In the genomic region with DNA sequence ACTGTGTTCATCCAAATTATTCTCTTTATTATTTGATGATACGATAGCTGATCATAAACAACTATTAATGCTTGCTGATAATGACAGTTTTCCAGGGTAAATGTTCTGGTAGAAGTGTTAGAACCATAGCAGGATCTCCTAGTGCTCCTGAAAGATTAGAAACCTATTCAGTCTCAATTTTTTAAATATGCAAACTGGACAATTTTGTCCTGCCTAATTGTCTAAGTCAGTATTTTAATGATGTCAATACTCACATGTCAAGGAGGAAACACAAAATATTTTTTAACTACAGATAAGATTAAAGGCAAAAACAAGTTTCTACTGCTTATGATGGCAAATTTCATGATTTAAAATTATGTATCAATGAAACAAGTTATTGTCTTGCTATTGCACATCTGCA, we compare ENCODE assay signal across 36 cellular contexts.
"Had no signal": no experiment of that assay in that cellular context is flagged by ENCODE, and none has a peak within 500 bp of the region (broad histone marks: within the 10 kb centered on the region; RNA-seq: fewer than 3 reads in every experiment).

No MANE protein-coding gene starts in this region.

- H3K36me3 ChIP-seq: ascending aorta, brain microvascular endothelial cell, WERI-Rb-1 had no signal

- H3K27ac ChIP-seq: ascending aorta, body of pancreas, brain microvascular endothelial cell, breast epithelium, WERI-Rb-1 had no signal

- H3K27ac Mint-ChIP-seq: activated CD4-positive, alpha-beta memory T cell treated with anti-CD3 and anti-CD28 coated beads, Interleukin-2, amount 10 ng/mL, durations not matched to agents 7 days and 5 days; activated CD4-positive, alpha-beta T cell treated with anti-CD3 and anti-CD28 coated beads for 36 hours; activated CD4-positive, alpha-beta T cell treated with anti-CD3 and anti-CD28 coated beads, Interleukin-2, amount 10 ng/mL, durations not matched to agents 7 days and 5 days; activated CD8-positive, alpha-beta memory T cell treated with anti-CD3 and anti-CD28 coated beads, Interleukin-2, amount 10 ng/mL, durations not matched to agents 7 days and 5 days; activated CD8-positive, alpha-beta T cell treated with anti-CD3 and anti-CD28 coated beads, Interleukin-2, amount 10 ng/mL, durations not matched to agents 7 days and 5 days; activated naive CD4-positive, alpha-beta T cell treated with anti-CD3 and anti-CD28 coated beads, Interleukin-2, amount 10 ng/mL, durations not matched to agents 7 days and 5 days; activated naive CD4-positive, alpha-beta T cell treated with anti-CD3 and anti-CD28 coated beads, Interleukin-2, amount 50 U/mL, for 24 hours; activated naive CD8-positive, alpha-beta T cell; activated naive CD8-positive, alpha-beta T cell treated with anti-CD3 and anti-CD28 coated beads, Interleukin-2, amount 10 ng/mL, durations not matched to agents 7 days and 5 days; activated naive CD8-positive, alpha-beta T cell treated with anti-CD3 and anti-CD28 coated beads, Interleukin-2, amount 50 U/mL, for 24 hours; activated T-cell treated with anti-CD3 and anti-CD28 coated beads, Interleukin-2, amount 50 U/mL, for 24 hours; activated T-helper 2 cell treated with anti-CD3 and anti-CD28 coated beads, Interferon-gamma antibody, Interleukin-2, Interleukin-4, amounts not matched to agents 10 μg/mL and 5 μg/mL and 100 μg/mL, durations not matched to agents 14 hours and 24 hours and 36 hours; T-helper 1 cell treated with Interleukin-12 subunit alpha and Interleukin-12 subunit beta and Interleukin-4 antibody, amounts not matched to agents 30 μg/mL and 1 μg/mL, for 36 hours; T-helper 2 cell treated with Interferon-gamma antibody and Interleukin-4, amounts not matched to agents 5 μg/mL and 100 μg/mL, for 36 hours; WTC11 had no signal

- H3K9me3 Mint-ChIP-seq: activated CD4-positive, alpha-beta memory T cell treated with anti-CD3 and anti-CD28 coated beads, Interleukin-2, amount 10 ng/mL, durations not matched to agents 7 days and 5 days; activated CD4-positive, alpha-beta T cell treated with anti-CD3 and anti-CD28 coated beads, Interleukin-2, amount 10 ng/mL, durations not matched to agents 7 days and 5 days; activated naive CD4-positive, alpha-beta T cell treated with anti-CD3 and anti-CD28 coated beads, Interleukin-2, amount 10 ng/mL, durations not matched to agents 7 days and 5 days; activated naive CD4-positive, alpha-beta T cell treated with anti-CD3 and anti-CD28 coated beads, Interleukin-2, amount 50 U/mL, for 24 hours; activated naive CD8-positive, alpha-beta T cell treated with anti-CD3 and anti-CD28 coated beads, Interleukin-2, amount 10 ng/mL, durations not matched to agents 7 days and 5 days; activated T-cell treated with anti-CD3 and anti-CD28 coated beads, Interleukin-2, amount 50 U/mL, for 24 hours; activated T-helper 2 cell treated with anti-CD3 and anti-CD28 coated beads, Interferon-gamma antibody, Interleukin-2, Interleukin-4, amounts not matched to agents 10 μg/mL and 5 μg/mL and 100 μg/mL, durations not matched to agents 14 hours and 24 hours and 36 hours; T-helper 1 cell treated with Interleukin-12 subunit alpha and Interleukin-12 subunit beta and Interleukin-4 antibody, amounts not matched to agents 30 μg/mL and 1 μg/mL, for 36 hours; T-helper 2 cell treated with Interferon-gamma antibody and Interleukin-4, amounts not matched to agents 5 μg/mL and 100 μg/mL, for 36 hours had no signal

- DNase-seq: activated CD4-positive, alpha-beta memory T cell treated with anti-CD3 and anti-CD28 coated beads, Interleukin-2, amount 10 ng/mL, durations not matched to agents 7 days and 5 days; activated CD4-positive, alpha-beta T cell treated with anti-CD3 and anti-CD28 coated beads for 1 hour; activated CD4-positive, alpha-beta T cell treated with anti-CD3 and anti-CD28 coated beads for 36 hours; activated CD4-positive, alpha-beta T cell treated with anti-CD3 and anti-CD28 coated beads for 48 hours; activated CD4-positive, alpha-beta T cell treated with anti-CD3 and anti-CD28 coated beads, Interleukin-2, amount 10 ng/mL, durations not matched to agents 7 days and 5 days; activated CD4-positive, alpha-beta T cell treated with anti-CD3 and anti-CD28 coated beads, Interleukin-2, amount 50 U/mL, for 48 hours; activated CD4-positive, CD25-positive, alpha-beta regulatory T cell; activated CD8-positive, alpha-beta memory T cell treated with anti-CD3 and anti-CD28 coated beads for 24 hours; activated CD8-positive, alpha-beta memory T cell treated with anti-CD3 and anti-CD28 coated beads, Interleukin-2, amount 10 ng/mL, durations not matched to agents 7 days and 5 days; activated CD8-positive, alpha-beta memory T cell treated with anti-CD3 and anti-CD28 coated beads, Interleukin-2, amount 50 U/mL, for 48 hours; activated CD8-positive, alpha-beta T cell treated with anti-CD3 and anti-CD28 coated beads, Interleukin-2, amount 10 ng/mL, durations not matched to agents 7 days and 5 days; activated effector memory CD4-positive, alpha-beta T cell treated with Interleukin-2 at 50 U/mL for 16 hours; activated gamma-delta T cell; activated naive CD4-positive, alpha-beta T cell treated with anti-CD3 and anti-CD28 coated beads, Interleukin-2, amount 10 ng/mL, durations not matched to agents 7 days and 5 days; activated naive CD4-positive, alpha-beta T cell treated with Interleukin-2 at 50 U/mL for 16 hours; activated naive CD8-positive, alpha-beta T cell treated with anti-CD3 and anti-CD28 coated beads, Interleukin-2, amount 10 ng/mL, durations not matched to agents 7 days and 5 days; activated naive CD8-positive, alpha-beta T cell treated with anti-CD3 and anti-CD28 coated beads, Interleukin-2, amount 50 U/mL, for 24 hours; activated T-cell treated with anti-CD3 and anti-CD28 coated beads, Interleukin-2, amount 50 U/mL, for 24 hours; activated T-cell treated with anti-CD3 and anti-CD28 coated beads, Interleukin-2, amount 50 U/mL, for 48 hours; amygdala; anterior cingulate cortex; body of pancreas; brain microvascular endothelial cell; central memory CD4-positive, alpha-beta T cell; T-helper 1 cell; T-helper 2 cell; T-helper 9 cell; WERI-Rb-1 had no signal

- H3K4me3 ChIP-seq: ascending aorta, body of pancreas, breast epithelium had no signal

- H3K4me3 Mint-ChIP-seq: activated CD4-positive, alpha-beta memory T cell treated with anti-CD3 and anti-CD28 coated beads, Interleukin-2, amount 10 ng/mL, durations not matched to agents 7 days and 5 days; activated CD4-positive, alpha-beta T cell treated with anti-CD3 and anti-CD28 coated beads for 36 hours; activated CD4-positive, alpha-beta T cell treated with anti-CD3 and anti-CD28 coated beads, Interleukin-2, amount 10 ng/mL, durations not matched to agents 7 days and 5 days; activated CD8-positive, alpha-beta memory T cell treated with anti-CD3 and anti-CD28 coated beads, Interleukin-2, amount 10 ng/mL, durations not matched to agents 7 days and 5 days; activated CD8-positive, alpha-beta T cell treated with anti-CD3 and anti-CD28 coated beads, Interleukin-2, amount 10 ng/mL, durations not matched to agents 7 days and 5 days; activated naive CD4-positive, alpha-beta T cell treated with anti-CD3 and anti-CD28 coated beads, Interleukin-2, amount 10 ng/mL, durations not matched to agents 7 days and 5 days; activated naive CD4-positive, alpha-beta T cell treated with anti-CD3 and anti-CD28 coated beads, Interleukin-2, amount 50 U/mL, for 24 hours; activated naive CD8-positive, alpha-beta T cell; activated naive CD8-positive, alpha-beta T cell treated with anti-CD3 and anti-CD28 coated beads, Interleukin-2, amount 10 ng/mL, durations not matched to agents 7 days and 5 days; activated naive CD8-positive, alpha-beta T cell treated with anti-CD3 and anti-CD28 coated beads, Interleukin-2, amount 50 U/mL, for 24 hours; activated T-cell treated with anti-CD3 and anti-CD28 coated beads, Interleukin-2, amount 50 U/mL, for 24 hours; T-helper 1 cell treated with Interleukin-12 subunit alpha and Interleukin-12 subunit beta and Interleukin-4 antibody, amounts not matched to agents 30 μg/mL and 1 μg/mL, for 36 hours; T-helper 2 cell treated with Interferon-gamma antibody and Interleukin-4, amounts not matched to agents 5 μg/mL and 100 μg/mL, for 36 hours; WTC11 had no signal

- H3K36me3 Mint-ChIP-seq: activated CD8-positive, alpha-beta memory T cell treated with anti-CD3 and anti-CD28 coated beads, Interleukin-2, amount 10 ng/mL, durations not matched to agents 7 days and 5 days; activated naive CD4-positive, alpha-beta T cell treated with anti-CD3 and anti-CD28 coated beads, Interleukin-2, amount 10 ng/mL, durations not matched to agents 7 days and 5 days; activated naive CD4-positive, alpha-beta T cell treated with anti-CD3 and anti-CD28 coated beads, Interleukin-2, amount 50 U/mL, for 24 hours; activated naive CD8-positive, alpha-beta T cell; activated naive CD8-positive, alpha-beta T cell treated with anti-CD3 and anti-CD28 coated beads, Interleukin-2, amount 10 ng/mL, durations not matched to agents 7 days and 5 days; WTC11 had no signal

- H3K9me3 ChIP-seq: ascending aorta, body of pancreas, breast epithelium had no signal

- H3K27me3 Mint-ChIP-seq: activated CD4-positive, alpha-beta memory T cell treated with anti-CD3 and anti-CD28 coated beads, Interleukin-2, amount 10 ng/mL, durations not matched to agents 7 days and 5 days; activated CD4-positive, alpha-beta T cell treated with anti-CD3 and anti-CD28 coated beads for 36 hours; activated CD4-positive, alpha-beta T cell treated with anti-CD3 and anti-CD28 coated beads, Interleukin-2, amount 10 ng/mL, durations not matched to agents 7 days and 5 days; activated CD8-positive, alpha-beta memory T cell treated with anti-CD3 and anti-CD28 coated beads, Interleukin-2, amount 10 ng/mL, durations not matched to agents 7 days and 5 days; activated naive CD4-positive, alpha-beta T cell treated with anti-CD3 and anti-CD28 coated beads, Interleukin-2, amount 10 ng/mL, durations not matched to agents 7 days and 5 days; activated naive CD4-positive, alpha-beta T cell treated with anti-CD3 and anti-CD28 coated beads, Interleukin-2, amount 50 U/mL, for 24 hours; activated naive CD8-positive, alpha-beta T cell; activated naive CD8-positive, alpha-beta T cell treated with anti-CD3 and anti-CD28 coated beads, Interleukin-2, amount 10 ng/mL, durations not matched to agents 7 days and 5 days; activated T-cell treated with anti-CD3 and anti-CD28 coated beads, Interleukin-2, amount 50 U/mL, for 24 hours had no signal

- H3K4me1 Mint-ChIP-seq: activated CD4-positive, alpha-beta memory T cell treated with anti-CD3 and anti-CD28 coated beads, Interleukin-2, amount 10 ng/mL, durations not matched to agents 7 days and 5 days; activated CD4-positive, alpha-beta T cell treated with anti-CD3 and anti-CD28 coated beads for 36 hours; activated CD4-positive, alpha-beta T cell treated with anti-CD3 and anti-CD28 coated beads, Interleukin-2, amount 10 ng/mL, durations not matched to agents 7 days and 5 days; activated CD8-positive, alpha-beta memory T cell treated with anti-CD3 and anti-CD28 coated beads, Interleukin-2, amount 10 ng/mL, durations not matched to agents 7 days and 5 days; activated naive CD4-positive, alpha-beta T cell treated with anti-CD3 and anti-CD28 coated beads, Interleukin-2, amount 10 ng/mL, durations not matched to agents 7 days and 5 days; activated naive CD4-positive, alpha-beta T cell treated with anti-CD3 and anti-CD28 coated beads, Interleukin-2, amount 50 U/mL, for 24 hours; activated naive CD8-positive, alpha-beta T cell treated with anti-CD3 and anti-CD28 coated beads, Interleukin-2, amount 10 ng/mL, durations not matched to agents 7 days and 5 days; activated naive CD8-positive, alpha-beta T cell treated with anti-CD3 and anti-CD28 coated beads, Interleukin-2, amount 50 U/mL, for 24 hours; WTC11 had no signal

- H3K27me3 ChIP-seq: ascending aorta, body of pancreas, brain microvascular endothelial cell, breast epithelium had no signal

- H3K4me1 ChIP-seq: ascending aorta, body of pancreas, breast epithelium had no signal
